Comparison of ENCODE assay signal across 14 cellular contexts in genomic region chr1:88802950-88803349, GRCh38.
DNase-seq lines count a peak whose midpoint lies in the region; ATAC-seq, FAIRE-seq and TF ChIP-seq lines count a peak whose summit lies in the region.
"Had no signal": no experiment of that assay in that cellular context is flagged by ENCODE, and none has a peak within 500 bp of the region (broad histone marks: within the 10 kb centered on the region; RNA-seq: fewer than 3 reads in every experiment).

No MANE protein-coding gene starts in this region.

- peak overlapping the region; percentile 71 for H3K27ac ChIP-seq in ACC112 (ENCODE audit: low read depth, low read length)
- peak overlapping the region; percentile 68 for H3K27ac ChIP-seq in astrocyte (ENCODE audit: low read depth, low read length)
- no peak overlapping the region for H3K27ac ChIP-seq in substantia nigra (ENCODE audit: low read depth, low read length, poor library complexity, severe bottlenecking)

- H3K4me3 ChIP-seq in ACC112 (ENCODE audit: low read depth, low read length) (no peak overlapping the region), astrocyte (ENCODE audit: insufficient read depth, low read depth, low read length) (no peak overlapping the region)

- ATAC-seq in naive thymus-derived CD8-positive, alpha-beta T cell = no peak
- ATAC-seq in GM18907 (IDR thresholded peaks at IDR 0.05; ENCODE audit: unreplicated experiment) = no peak
- ATAC-seq: stimulated activated naive CD8-positive, alpha-beta T cell treated with anti-CD3 and anti-CD28 coated beads, Interleukin-15, amount 100 ng/mL, for 72 hours had no signal

- peak overlapping the region; percentile 2 for H3K4me2 ChIP-seq in astrocyte (ENCODE audit: low read length)

- H3K4me1 Mint-ChIP-seq in HFFc6 (ENCODE audit: low read depth) (peaks cover 43% of the 10 kb centered on the region), astrocyte (ENCODE audit: low read depth, unreplicated experiment) (peaks cover 14% of the 10 kb centered on the region)
- peaks cover 0 to 8% (median 5%) of the 10 kb centered on the region in 4 donors for H3K4me1 Mint-ChIP-seq in naive thymus-derived CD8-positive, alpha-beta T cell
- H3K4me1 Mint-ChIP-seq: neural crest cell had no signal

- no peak for FAIRE-seq in astrocyte (lab: Jason Lieb, UNC)
- FAIRE-seq: keratinocyte had no signal

- H3K36me3 Mint-ChIP-seq in HFFc6 (ENCODE audit: low read depth) (peaks cover 44% of the 10 kb centered on the region), astrocyte (ENCODE audit: low read depth, unreplicated experiment) (peaks cover 31% of the 10 kb centered on the region)
- H3K36me3 Mint-ChIP-seq in naive thymus-derived CD8-positive, alpha-beta T cell = peaks cover 22 to 77% (median 35%) of the 10 kb centered on the region in 3 donors

- peaks cover 2% of the 10 kb centered on the region; the same call in 1 of the 2 replicates for H3K27me3 Mint-ChIP-seq in HFFc6 (ENCODE audit: insufficient read depth)
- no peaks in the 10 kb centered on the region for H3K27me3 Mint-ChIP-seq in astrocyte (ENCODE audit: low read depth, unreplicated experiment)
- H3K27me3 Mint-ChIP-seq in naive thymus-derived CD8-positive, alpha-beta T cell = no peaks in the 10 kb centered on the region
- H3K27me3 Mint-ChIP-seq: activated naive CD8-positive, alpha-beta T cell; CD4-positive, alpha-beta T cell; stimulated activated naive CD8-positive, alpha-beta T cell treated with anti-CD3 and anti-CD28 coated beads, Interleukin-15, amount 100 ng/mL, for 72 hours had no signal

- H3K27me3 ChIP-seq in ACC112 (ENCODE audit: insufficient read depth, low read length) (no peaks in the 10 kb centered on the region), astrocyte (ENCODE audit: insufficient read depth, low read length) (no peaks in the 10 kb centered on the region)

- TF ChIP-seq CTCF in HFFc6 (IDR thresholded peaks at IDR 0.05) = no peak
- no peak for TF ChIP-seq CTCF in astrocyte (IDR thresholded peaks at IDR 0.05; ENCODE audit: insufficient read depth, low read depth, low read length)

- H3K4me1 ChIP-seq in ACC112 (ENCODE audit: control insufficient read depth, insufficient read depth, low read length, unreplicated experiment) = peaks cover 13% of the 10 kb centered on the region
- H3K4me1 ChIP-seq in astrocyte (ENCODE audit: insufficient read depth, low read length) = peaks cover 5% of the 10 kb centered on the region

- H3K4me3 Mint-ChIP-seq in HFFc6 = peak overlapping the region; percentile 42; the same call in 1 of the 2 replicates
- H3K4me3 Mint-ChIP-seq in astrocyte (ENCODE audit: unreplicated experiment) = no peak overlapping the region
- no peak overlapping the region for H3K4me3 Mint-ChIP-seq in naive thymus-derived CD8-positive, alpha-beta T cell
- H3K4me3 Mint-ChIP-seq: activated naive CD8-positive, alpha-beta T cell; CD4-positive, alpha-beta T cell; neural crest cell; stimulated activated naive CD8-positive, alpha-beta T cell treated with anti-CD3 and anti-CD28 coated beads, Interleukin-15, amount 100 ng/mL, for 72 hours had no signal

- H3K9me3 ChIP-seq in astrocyte (ENCODE audit: insufficient read depth, low read depth, low read length) = no peaks in the 10 kb centered on the region

- H3K9me3 Mint-ChIP-seq in HFFc6 (peaks cover 13% of the 10 kb centered on the region), astrocyte (ENCODE audit: unreplicated experiment) (peaks cover 15% of the 10 kb centered on the region)
- H3K9me3 Mint-ChIP-seq in naive thymus-derived CD8-positive, alpha-beta T cell = peaks cover 0 to 17% (median 4%) of the 10 kb centered on the region in 9 donors
- H3K9me3 Mint-ChIP-seq: CD4-positive, alpha-beta T cell; neural crest cell had no signal

- POLR2A ChIA-PET in naive thymus-derived CD8-positive, alpha-beta T cell (lab: Charles Lee) = no interaction called here

- H2AFZ ChIP-seq in ACC112 (ENCODE audit: low read length, unreplicated experiment) (no peak overlapping the region), astrocyte (ENCODE audit: low read depth, low read length) (no peak overlapping the region)

- H3K27ac Mint-ChIP-seq in HFFc6 (peak overlapping the region; percentile 60), astrocyte (ENCODE audit: unreplicated experiment) (peak overlapping the region; percentile 43)
- H3K27ac Mint-ChIP-seq in naive thymus-derived CD8-positive, alpha-beta T cell = no peak overlapping the region
- H3K27ac Mint-ChIP-seq: activated naive CD8-positive, alpha-beta T cell; CD4-positive, alpha-beta T cell had no signal

- no peaks in the 10 kb centered on the region for H4K20me1 ChIP-seq in astrocyte (ENCODE audit: insufficient read depth, low read length)

- H3K9ac ChIP-seq in astrocyte (ENCODE audit: low read length) = no peak overlapping the region

- H3K36me3 ChIP-seq in ACC112 (ENCODE audit: insufficient read depth, low read length) = peaks cover 21% of the 10 kb centered on the region
- peaks cover 22% of the 10 kb centered on the region for H3K36me3 ChIP-seq in astrocyte (ENCODE audit: insufficient read depth, low read length)

- H3K79me2 ChIP-seq in ACC112 (ENCODE audit: control insufficient read depth, insufficient read depth, low read length, unreplicated experiment) (no peaks in the 10 kb centered on the region), astrocyte (ENCODE audit: insufficient read depth, low read length) (no peaks in the 10 kb centered on the region)

- DNase-seq in HFFc6 (peak; percentile 50), astrocyte (ENCODE audit: low read depth) (peak; percentile 70), glomerular visceral epithelial cell (ENCODE audit: extremely low spot score) (peak; percentile 42), substantia nigra (lab: John Stamatoyannopoulos, UW) (no peak), NCI-H2029 treated with DMSO at 0.1 percent for 48 hours (lab: John Stamatoyannopoulos, UW) (no peak)
- no peak for DNase-seq in naive thymus-derived CD8-positive, alpha-beta T cell
- DNase-seq: CD4-positive, alpha-beta T cell; H7; stimulated activated naive CD8-positive, alpha-beta T cell treated with anti-CD3 and anti-CD28 coated beads, Interleukin-15, amount 100 ng/mL, for 72 hours had no signal

Comparison
In these comparisons a context has a peak if more than half of its experiments do, and no peak if none do; other contexts are left out.
1. DNase-seq: peak in HFFc6 (single experiment), astrocyte (single experiment) and glomerular visceral epithelial cell (single experiment); none in naive thymus-derived CD8-positive, alpha-beta T cell (0 of 10), substantia nigra (0 of 49) and NCI-H2029 treated with DMSO at 0.1 percent for 48 hours (single experiment).
2. H3K27ac Mint-ChIP-seq: peak in HFFc6 (single experiment) and astrocyte (single experiment); none in naive thymus-derived CD8-positive, alpha-beta T cell (0 of 10).